Comparison of ENCODE assay signal across 14 cellular contexts in genomic region chr9:89670806-89671434, GRCh38.
"Had no signal": no experiment of that assay in that cellular context is flagged by ENCODE, and none has a peak within 500 bp of the region (broad histone marks: within the 10 kb centered on the region; RNA-seq: fewer than 3 reads in every experiment).

No MANE protein-coding gene starts in this region.

- ATAC-seq: activated T-cell treated with anti-CD3 and anti-CD28 coated beads, Interleukin-2, amount 50 U/mL, for 4 hours; Right ventricle myocardium inferior had no signal

- DNase-seq: activated gamma-delta T cell; activated T-cell treated with anti-CD3 and anti-CD28 coated beads, Interleukin-2, amount 50 U/mL, for 4 hours; esophagus squamous epithelium; foreskin fibroblast; islet precursor cell; naive B cell; occipital lobe; SK-N-SH; stimulated activated CD4-positive, alpha-beta T cell treated with anti-CD3 and anti-CD28 coated beads, Interleukin-4, amount 100 ng/mL, for 1 hour had no signal

- H3K36me3 Mint-ChIP-seq: activated naive CD8-positive, alpha-beta T cell had no signal

- H3K36me3 ChIP-seq: esophagus squamous epithelium, tibial nerve had no signal

- H3K27ac Mint-ChIP-seq: activated naive CD8-positive, alpha-beta T cell; naive B cell had no signal

- FAIRE-seq: bronchial epithelial cell, TTC549 had no signal

- H3K4me3 Mint-ChIP-seq: activated naive CD8-positive, alpha-beta T cell; activated T-cell treated with anti-CD3 and anti-CD28 coated beads, Interleukin-2, amount 50 U/mL, for 4 hours; naive B cell had no signal

- H3K9ac ChIP-seq: SK-N-SH had no signal

- H3K4me3 ChIP-seq: esophagus squamous epithelium, tibial nerve had no signal

- H3K9me3 ChIP-seq: esophagus squamous epithelium, SK-N-SH, tibial nerve had no signal

- H3K27ac ChIP-seq: esophagus squamous epithelium, tibial nerve had no signal
